ENCODE assay signal across 8 cellular contexts in the genomic region with DNA sequence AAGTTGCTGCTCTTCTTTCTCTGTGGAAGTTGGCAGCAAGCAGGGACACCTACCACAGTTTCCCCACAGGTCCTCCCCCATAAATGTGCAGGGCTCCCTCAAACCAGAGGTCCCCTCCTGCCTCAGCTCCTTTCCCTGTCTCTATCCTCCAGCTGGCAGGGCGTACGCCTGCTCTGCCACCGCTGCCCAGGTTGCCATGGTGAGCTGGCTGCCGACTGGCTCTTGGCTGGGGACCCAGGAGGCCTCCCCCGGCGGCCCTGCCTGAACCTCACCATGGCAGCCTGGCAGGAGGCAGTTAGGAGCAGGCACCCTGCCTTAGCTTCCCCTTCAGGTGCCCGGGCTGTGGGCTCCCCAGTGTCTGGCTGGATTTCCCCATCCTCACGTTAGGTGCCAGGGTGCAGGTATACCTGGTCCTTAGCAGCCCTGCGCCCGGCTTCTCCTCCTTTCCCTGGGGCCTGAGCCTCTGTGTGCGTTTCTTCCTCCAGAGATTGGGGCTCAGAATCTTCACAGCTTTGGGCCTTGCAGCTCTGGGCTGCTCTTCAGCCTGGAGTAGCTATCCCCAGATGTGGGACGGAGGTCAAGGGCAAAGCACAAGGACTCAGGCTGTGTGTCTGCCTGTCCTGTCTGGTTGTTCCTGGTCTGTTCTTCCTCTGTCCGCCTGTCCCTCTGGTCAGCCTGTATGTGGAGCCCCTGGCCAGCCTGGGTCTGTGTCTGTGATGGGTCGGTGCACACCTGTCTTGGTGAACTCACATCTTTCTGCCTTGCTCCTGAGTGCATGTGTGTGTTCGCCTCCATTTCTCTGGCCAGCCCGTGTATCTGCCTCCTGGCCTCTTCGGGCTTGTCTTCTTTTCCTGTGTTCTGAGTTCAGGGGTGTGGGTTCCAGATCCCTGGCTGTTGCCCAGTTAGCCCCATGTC. TPM values are rescaled to one million over a fixed set of nuclear protein-coding genes. Genes with fewer than 3 reads are reported as not detected.
DNase-seq lines count a peak whose midpoint lies in the region; ATAC-seq and TF ChIP-seq lines count a peak whose summit lies in the region.

No MANE protein-coding gene starts in this region.

- H3K36me3 Mint-ChIP-seq in CD8-positive, alpha-beta T cell = peaks cover 48% of the 10 kb centered on the region

- POLR2A ChIA-PET in CD8-positive, alpha-beta T cell (lab: Charles Lee) = interaction anchor here (1.3 kb wide), 2 partner anchors 39 to 42 kb away, joined by 3 to 4 read pairs; no protein-coding TSS in a partner anchor

- H3K4me1 ChIP-seq in CD8-positive, alpha-beta T cell (ENCODE audit: insufficient read depth, low read length) = peaks cover 48% of the 10 kb centered on the region
- peaks cover 73 to 87% of the 10 kb centered on the region in 2 experiments for H3K4me1 ChIP-seq in neutrophil (ENCODE audit: control insufficient read depth in 1 of 2, insufficient read depth in 1 of 2, low read depth in 1 of 2, low read length in 1 of 2)

- H3K27ac Mint-ChIP-seq in CD8-positive, alpha-beta T cell = peak overlapping the region; percentile 9

- ATAC-seq in CD8-positive, alpha-beta T cell = no peak
- ATAC-seq in GM19455 (IDR thresholded peaks at IDR 0.05; ENCODE audit: unreplicated experiment) = no peak

- peaks cover 61% of the 10 kb centered on the region for H3K4me1 Mint-ChIP-seq in CD8-positive, alpha-beta T cell (ENCODE audit: low read depth)

- H3K27ac ChIP-seq in CD8-positive, alpha-beta T cell (ENCODE audit: low read depth, low read length) = no peak overlapping the region
- H3K27ac ChIP-seq in neutrophil = peak overlapping the region; percentile 48

- no peaks in the 10 kb centered on the region for H3K27me3 ChIP-seq in CD8-positive, alpha-beta T cell (ENCODE audit: insufficient read depth, low read length)
- H3K27me3 ChIP-seq in neutrophil = no peaks in the 10 kb centered on the region

- intact Hi-C loops in CD8-positive, alpha-beta T cell (cut with DNase I, micrococcal nuclease) = no loop called here

- H3K4me3 Mint-ChIP-seq in CD8-positive, alpha-beta T cell = no peak overlapping the region

- no peak for DNase-seq in CD8-positive, alpha-beta T cell
- peak; percentile 51 for DNase-seq in NCI-H2171 (lab: John Stamatoyannopoulos, UW)
- DNase-seq in fibroblast of gingiva (ENCODE audit: low read depth) = peak; percentile 43
- DNase-seq in NCI-H226 = no peak
- DNase-seq in NCI-H526 (lab: John Stamatoyannopoulos, UW) = no peak
- no peak for DNase-seq in ureter (ENCODE audit: low spot score)

- no peaks in the 10 kb centered on the region for H3K27me3 Mint-ChIP-seq in CD8-positive, alpha-beta T cell (ENCODE audit: low read depth)

- H3K9me3 Mint-ChIP-seq in CD8-positive, alpha-beta T cell = no peaks in the 10 kb centered on the region

- H3K36me3 ChIP-seq in CD8-positive, alpha-beta T cell (ENCODE audit: insufficient read depth, low read length) = peaks cover 26% of the 10 kb centered on the region
- peaks cover 96% of the 10 kb centered on the region for H3K36me3 ChIP-seq in neutrophil

- CTCF ChIA-PET in CD8-positive, alpha-beta T cell (lab: Charles Lee) = interaction anchor here (1.3 to 34.5 kb wide), 2 partner anchors 43 to 236 kb away, joined by 3 to 1103 read pairs; a partner anchor contains a TSS

- no peak for TF ChIP-seq CTCF in CD8-positive, alpha-beta T cell (IDR thresholded peaks at IDR 0.05)
- no peak for TF ChIP-seq CTCF in neutrophil (IDR thresholded peaks at IDR 0.05)

- H3K9me3 ChIP-seq in CD8-positive, alpha-beta T cell (ENCODE audit: low read length) = no peaks in the 10 kb centered on the region
- H3K9me3 ChIP-seq in neutrophil = no peaks in the 10 kb centered on the region

- H3K4me3 ChIP-seq in CD8-positive, alpha-beta T cell (ENCODE audit: low read depth, low read length) = no peak overlapping the region
- peak overlapping the region in 1 of 2 experiments; percentile 20 for H3K4me3 ChIP-seq in neutrophil (ENCODE audit: low read depth in 1 of 2, low read length in 1 of 2)

RNA-seq across cellular contexts. Expression of a gene that starts 15.7 kb away (rescaled TPM):
- not detected for total RNA-seq in CD8-positive, alpha-beta T cell
- total RNA-seq in ureter = 2.0 TPM

RNA-seq across cellular contexts. Expression of a gene that starts 39.8 kb away (rescaled TPM):
- total RNA-seq in CD8-positive, alpha-beta T cell = 100 to 1,000 TPM; 133 TPM
- total RNA-seq in ureter = 34.9 TPM

Comparison
In these comparisons a context has a peak if more than half of its experiments do, and no peak if none do; other contexts are left out.
1. DNase-seq: peak in NCI-H2171 (single experiment) and fibroblast of gingiva (single experiment); none in CD8-positive, alpha-beta T cell (0 of 7), NCI-H226 (single experiment), NCI-H526 (0 of 2) and ureter (single experiment).